1 cellular context compared by ENCODE assay signal in the genomic region with DNA sequence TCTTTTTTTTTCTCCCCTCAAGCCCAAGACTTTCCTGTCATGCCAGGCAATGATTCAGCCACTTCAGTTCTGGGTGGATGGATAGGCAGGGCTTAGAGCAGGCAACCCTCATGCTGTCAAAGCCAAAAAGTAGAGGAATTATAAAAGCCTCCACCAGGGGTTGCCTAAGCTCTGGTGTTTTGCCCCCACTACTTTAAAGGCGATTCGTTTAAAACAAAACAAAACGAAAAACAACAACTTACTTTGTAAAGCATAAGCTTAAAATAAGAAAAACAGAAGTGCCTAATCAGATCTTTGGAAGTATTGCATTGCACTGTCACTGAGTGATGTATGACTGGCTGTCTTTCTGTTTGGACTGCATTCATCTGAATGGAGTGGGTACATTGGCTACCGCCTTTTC.
TF ChIP-seq lines count a peak whose summit lies in the region.

No MANE protein-coding gene starts in this region.

TF ChIP-seq in SK-N-SH, 30 proteins besides CTCF, POLR2A, EP300 and RAD21 (continued from another document):
- TF ChIP-seq, protein P1, sequence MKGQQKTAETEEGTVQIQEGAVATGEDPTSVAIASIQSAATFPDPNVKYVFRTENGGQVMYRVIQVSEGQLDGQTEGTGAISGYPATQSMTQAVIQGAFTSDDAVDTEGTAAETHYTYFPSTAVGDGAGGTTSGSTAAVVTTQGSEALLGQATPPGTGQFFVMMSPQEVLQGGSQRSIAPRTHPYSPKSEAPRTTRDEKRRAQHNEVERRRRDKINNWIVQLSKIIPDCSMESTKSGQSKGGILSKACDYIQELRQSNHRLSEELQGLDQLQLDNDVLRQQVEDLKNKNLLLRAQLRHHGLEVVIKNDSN (IDR thresholded peaks at IDR 0.05; ENCODE audit: borderline replicate concordance, low read depth), result no peak
- TF ChIP-seq, protein P2, sequence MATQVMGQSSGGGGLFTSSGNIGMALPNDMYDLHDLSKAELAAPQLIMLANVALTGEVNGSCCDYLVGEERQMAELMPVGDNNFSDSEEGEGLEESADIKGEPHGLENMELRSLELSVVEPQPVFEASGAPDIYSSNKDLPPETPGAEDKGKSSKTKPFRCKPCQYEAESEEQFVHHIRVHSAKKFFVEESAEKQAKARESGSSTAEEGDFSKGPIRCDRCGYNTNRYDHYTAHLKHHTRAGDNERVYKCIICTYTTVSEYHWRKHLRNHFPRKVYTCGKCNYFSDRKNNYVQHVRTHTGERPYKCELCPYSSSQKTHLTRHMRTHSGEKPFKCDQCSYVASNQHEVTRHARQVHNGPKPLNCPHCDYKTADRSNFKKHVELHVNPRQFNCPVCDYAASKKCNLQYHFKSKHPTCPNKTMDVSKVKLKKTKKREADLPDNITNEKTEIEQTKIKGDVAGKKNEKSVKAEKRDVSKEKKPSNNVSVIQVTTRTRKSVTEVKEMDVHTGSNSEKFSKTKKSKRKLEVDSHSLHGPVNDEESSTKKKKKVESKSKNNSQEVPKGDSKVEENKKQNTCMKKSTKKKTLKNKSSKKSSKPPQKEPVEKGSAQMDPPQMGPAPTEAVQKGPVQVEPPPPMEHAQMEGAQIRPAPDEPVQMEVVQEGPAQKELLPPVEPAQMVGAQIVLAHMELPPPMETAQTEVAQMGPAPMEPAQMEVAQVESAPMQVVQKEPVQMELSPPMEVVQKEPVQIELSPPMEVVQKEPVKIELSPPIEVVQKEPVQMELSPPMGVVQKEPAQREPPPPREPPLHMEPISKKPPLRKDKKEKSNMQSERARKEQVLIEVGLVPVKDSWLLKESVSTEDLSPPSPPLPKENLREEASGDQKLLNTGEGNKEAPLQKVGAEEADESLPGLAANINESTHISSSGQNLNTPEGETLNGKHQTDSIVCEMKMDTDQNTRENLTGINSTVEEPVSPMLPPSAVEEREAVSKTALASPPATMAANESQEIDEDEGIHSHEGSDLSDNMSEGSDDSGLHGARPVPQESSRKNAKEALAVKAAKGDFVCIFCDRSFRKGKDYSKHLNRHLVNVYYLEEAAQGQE (IDR thresholded peaks at IDR 0.05; ENCODE audit: low read depth, low read length), result no peak
- TF ChIP-seq RCOR1 (IDR thresholded peaks at IDR 0.05; ENCODE audit: low read length), result no peak
- no peak for TF ChIP-seq MXI1 (IDR thresholded peaks at IDR 0.05; ENCODE audit: low read depth, low read length)
- TF ChIP-seq NRF1 (IDR thresholded peaks at IDR 0.05; ENCODE audit: low read depth, low read length), result no peak
- no peak for TF ChIP-seq MEF2A (IDR thresholded peaks at IDR 0.05; ENCODE audit: borderline replicate concordance, low read depth)
- TF ChIP-seq, protein P3, sequence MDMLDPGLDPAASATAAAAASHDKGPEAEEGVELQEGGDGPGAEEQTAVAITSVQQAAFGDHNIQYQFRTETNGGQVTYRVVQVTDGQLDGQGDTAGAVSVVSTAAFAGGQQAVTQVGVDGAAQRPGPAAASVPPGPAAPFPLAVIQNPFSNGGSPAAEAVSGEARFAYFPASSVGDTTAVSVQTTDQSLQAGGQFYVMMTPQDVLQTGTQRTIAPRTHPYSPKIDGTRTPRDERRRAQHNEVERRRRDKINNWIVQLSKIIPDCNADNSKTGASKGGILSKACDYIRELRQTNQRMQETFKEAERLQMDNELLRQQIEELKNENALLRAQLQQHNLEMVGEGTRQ (IDR thresholded peaks at IDR 0.05; ENCODE audit: borderline replicate concordance, low read depth, low read length), result no peak
- no peak for TF ChIP-seq POLR2AphosphoS5 (IDR thresholded peaks at IDR 0.05; ENCODE audit: low read depth, low read length)
- TF ChIP-seq, protein P4, sequence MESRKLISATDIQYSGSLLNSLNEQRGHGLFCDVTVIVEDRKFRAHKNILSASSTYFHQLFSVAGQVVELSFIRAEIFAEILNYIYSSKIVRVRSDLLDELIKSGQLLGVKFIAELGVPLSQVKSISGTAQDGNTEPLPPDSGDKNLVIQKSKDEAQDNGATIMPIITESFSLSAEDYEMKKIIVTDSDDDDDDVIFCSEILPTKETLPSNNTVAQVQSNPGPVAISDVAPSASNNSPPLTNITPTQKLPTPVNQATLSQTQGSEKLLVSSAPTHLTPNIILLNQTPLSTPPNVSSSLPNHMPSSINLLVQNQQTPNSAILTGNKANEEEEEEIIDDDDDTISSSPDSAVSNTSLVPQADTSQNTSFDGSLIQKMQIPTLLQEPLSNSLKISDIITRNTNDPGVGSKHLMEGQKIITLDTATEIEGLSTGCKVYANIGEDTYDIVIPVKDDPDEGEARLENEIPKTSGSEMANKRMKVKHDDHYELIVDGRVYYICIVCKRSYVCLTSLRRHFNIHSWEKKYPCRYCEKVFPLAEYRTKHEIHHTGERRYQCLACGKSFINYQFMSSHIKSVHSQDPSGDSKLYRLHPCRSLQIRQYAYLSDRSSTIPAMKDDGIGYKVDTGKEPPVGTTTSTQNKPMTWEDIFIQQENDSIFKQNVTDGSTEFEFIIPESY (IDR thresholded peaks at IDR 0.05; ENCODE audit: borderline replicate concordance, low read depth), result no peak
TF ChIP-seq in SK-N-SH: peak in this region for 0.
